Comparison of ENCODE assay signal across 25 cellular contexts in genomic region chr3:136672457-136672856, GRCh38.
"Had no signal": no experiment of that assay in that cellular context is flagged by ENCODE, and none has a peak within 500 bp of the region (broad histone marks: within the 10 kb centered on the region; RNA-seq: fewer than 3 reads in every experiment).

No MANE protein-coding gene starts in this region.

- H3K4me3 ChIP-seq: ascending aorta, breast epithelium, esophagus muscularis mucosa, gastroesophageal sphincter, prostate gland, right atrium auricular region, tibial artery, uterus had no signal

- H3K36me3 ChIP-seq: breast epithelium, esophagus muscularis mucosa, gastroesophageal sphincter, prostate gland, right atrium auricular region, tibial artery, uterus had no signal

- H3K27me3 ChIP-seq: ascending aorta, breast epithelium, esophagus muscularis mucosa, gastroesophageal sphincter, right atrium auricular region, tibial artery, uterus had no signal

- H3K9me3 Mint-ChIP-seq: activated CD4-positive, alpha-beta T cell treated with anti-CD3 and anti-CD28 coated beads, Interleukin-2, amount 10 ng/mL, durations not matched to agents 24 days and 14 days; activated naive CD4-positive, alpha-beta T cell treated with anti-CD3 and anti-CD28 coated beads, Interleukin-2, amount 50 U/mL, for 24 hours; activated T-cell treated with anti-CD3 and anti-CD28 coated beads, Interleukin-2, amount 50 U/mL, for 72 hours; naive thymus-derived CD8-positive, alpha-beta T cell had no signal

- H3K27ac ChIP-seq: ascending aorta, breast epithelium, esophagus muscularis mucosa, gastroesophageal sphincter, prostate gland, right atrium auricular region, tibial artery, uterus had no signal

- H3K27ac Mint-ChIP-seq: activated CD4-positive, alpha-beta T cell treated with anti-CD3 and anti-CD28 coated beads, Interleukin-2, amount 10 ng/mL, durations not matched to agents 24 days and 14 days; activated naive CD4-positive, alpha-beta T cell treated with anti-CD3 and anti-CD28 coated beads, Interleukin-2, amount 50 U/mL, for 24 hours had no signal

- H3K9me3 ChIP-seq: ascending aorta, breast epithelium, esophagus muscularis mucosa, gastroesophageal sphincter, prostate gland, right atrium auricular region, tibial artery, uterus had no signal

- H3K4me3 Mint-ChIP-seq: activated CD4-positive, alpha-beta T cell treated with anti-CD3 and anti-CD28 coated beads, Interleukin-2, amount 10 ng/mL, durations not matched to agents 24 days and 14 days; activated naive CD4-positive, alpha-beta T cell treated with anti-CD3 and anti-CD28 coated beads, Interleukin-2, amount 50 U/mL, for 24 hours; activated T-cell treated with anti-CD3 and anti-CD28 coated beads, Interleukin-2, amount 50 U/mL, for 72 hours; naive thymus-derived CD8-positive, alpha-beta T cell had no signal

- H3K27me3 Mint-ChIP-seq: activated CD4-positive, alpha-beta T cell treated with anti-CD3 and anti-CD28 coated beads, Interleukin-2, amount 10 ng/mL, durations not matched to agents 24 days and 14 days; activated naive CD4-positive, alpha-beta T cell treated with anti-CD3 and anti-CD28 coated beads, Interleukin-2, amount 50 U/mL, for 24 hours; naive thymus-derived CD8-positive, alpha-beta T cell had no signal

- DNase-seq: activated CD4-positive, alpha-beta T cell treated with anti-CD3 and anti-CD28 coated beads, Interleukin-2, amount 10 ng/mL, durations not matched to agents 24 days and 14 days; activated CD8-positive, alpha-beta memory T cell treated with anti-CD3 and anti-CD28 coated beads, Interleukin-2, amount 50 U/mL, for 48 hours; activated gamma-delta T cell; activated T-cell treated with anti-CD3 and anti-CD28 coated beads, Interleukin-2, amount 50 U/mL, for 72 hours; cerebellar nuclear complex; cortex of kidney; mesendoderm; naive thymus-derived CD8-positive, alpha-beta T cell; nucleus accumbens; stimulated activated CD4-positive, alpha-beta T cell treated with anti-CD3 and anti-CD28 coated beads, Interleukin-12 subunit alpha, Interleukin-12 subunit beta, amount 100 ng/mL, for 4 hours; stimulated activated CD4-positive, alpha-beta T cell treated with anti-CD3 and anti-CD28 coated beads, Interleukin-1b, Interleukin-23, amount 100 ng/mL, for 48 hours; stimulated activated CD8-positive, alpha-beta memory T cell treated with anti-CD3 and anti-CD28 coated beads, Interleukin-4, amount 100 ng/mL, for 48 hours; stimulated activated naive CD8-positive, alpha-beta T cell treated with anti-CD3 and anti-CD28 coated beads, Interleukin-15, Interleukin-2, amounts not matched to agents 100 U/mL and 50 U/mL, for 24 hours; substantia nigra; T-helper 1 cell; T1000; tibial artery; uterus had no signal

- H3K4me1 ChIP-seq: breast epithelium, prostate gland, uterus had no signal

- ATAC-seq: activated T-cell treated with anti-CD3 and anti-CD28 coated beads, Interleukin-2, amount 50 U/mL, for 72 hours; gastroesophageal sphincter; naive thymus-derived CD8-positive, alpha-beta T cell; stimulated activated naive CD8-positive, alpha-beta T cell treated with anti-CD3 and anti-CD28 coated beads, Interleukin-15, Interleukin-2, amounts not matched to agents 100 U/mL and 50 U/mL, for 24 hours had no signal
